3 cellular contexts compared by ENCODE assay signal in the genomic region with DNA sequence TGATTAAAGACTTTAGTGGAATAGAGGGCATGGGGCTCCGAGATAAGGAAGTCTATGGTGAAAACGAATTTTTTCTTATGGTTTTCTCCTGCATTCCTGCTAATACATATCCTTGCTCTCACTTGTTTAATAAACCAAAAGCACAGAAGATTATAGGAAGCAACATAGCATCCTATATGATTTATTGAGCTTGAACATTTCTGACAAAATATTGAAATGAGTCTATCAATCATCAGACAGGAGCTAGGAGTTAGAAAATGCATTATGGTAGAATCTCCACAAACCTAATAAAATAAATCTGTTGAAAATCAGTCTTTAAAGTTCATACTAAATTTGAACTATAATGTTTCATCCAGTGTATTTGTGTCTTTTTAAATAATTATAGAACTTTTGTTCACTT.
"Had no signal": no experiment of that assay in that cellular context is flagged by ENCODE, and none has a peak within 500 bp of the region (broad histone marks: within the 10 kb centered on the region; RNA-seq: fewer than 3 reads in every experiment).

No MANE protein-coding gene starts in this region.

- DNase-seq: GDM1, GF-D8 had no signal

- H3K4me3 ChIP-seq: GM12878 had no signal

- ATAC-seq: GM12878 had no signal
